Comparison of ENCODE assay signal across 8 cellular contexts in genomic region chr14:105247715-105248367, GRCh38. TPM values are rescaled to one million over a fixed set of nuclear protein-coding genes. Genes with fewer than 3 reads are reported as not detected.
DNase-seq lines count a peak whose midpoint lies in the region; ATAC-seq and TF ChIP-seq lines count a peak whose summit lies in the region.

No MANE protein-coding gene starts in this region.

- no peak for TF ChIP-seq CTCF in IMR-90 (conservative IDR thresholded peaks at IDR 0.05; ENCODE audit: low read depth, low read length)

- H3K9me1 ChIP-seq in IMR-90 (ENCODE audit: insufficient read depth, low read length) = peaks cover 15% of the 10 kb centered on the region; the same call in 1 of the 2 replicates

- CTCF ChIA-PET in IMR-90 (lab: Yijun Ruan, JAX) = interaction anchor here (0.5 kb wide), 1 partner anchor 427 kb away, joined by 3 read pairs; no protein-coding TSS in a partner anchor

- H3K4me3 Mint-ChIP-seq in natural killer cell treated with Interleukin-12 subunit alpha and Interleukin-12 subunit beta and Interleukin-15 and Interleukin-18, amount 100 ng/mL, for 72 hours = peak overlapping the region; percentile 84

- no peak overlapping the region for H2BK5ac ChIP-seq in IMR-90 (ENCODE audit: low read depth, low read length, poor library complexity, severe bottlenecking)

- peaks cover 47 to 71% of the 10 kb centered on the region in 2 experiments for H3K79me1 ChIP-seq in IMR-90 (ENCODE audit: low read depth in 1 of 2, low read length in 2 of 2)

- no peaks in the 10 kb centered on the region for H3K36me3 Mint-ChIP-seq in natural killer cell treated with Interleukin-12 subunit alpha and Interleukin-12 subunit beta and Interleukin-15 and Interleukin-18, amount 100 ng/mL, for 72 hours

- peak; percentile 7 for ATAC-seq in IMR-90 (ENCODE audit: low read depth)
- ATAC-seq in natural killer cell treated with Interleukin-12 subunit alpha and Interleukin-12 subunit beta and Interleukin-15 and Interleukin-18, amount 100 ng/mL, for 72 hours = peak in 1 of 2 donors; percentile 37
- no peak for ATAC-seq in HG02885 (IDR thresholded peaks at IDR 0.05; ENCODE audit: poor library complexity, unreplicated experiment)

- H3K27me3 ChIP-seq in IMR-90 (ENCODE audit: control insufficient read depth, insufficient read depth, low read length) (no peaks in the 10 kb centered on the region), ectodermal cell (ENCODE audit: control insufficient read depth, insufficient read depth, low read length, poor library complexity, severe bottlenecking) (peaks cover 5% of the 10 kb centered on the region)

- POLR2A ChIA-PET in IMR-90 (lab: Charles Lee; ENCODE audit: unreplicated experiment) = no interaction called here

- no peak for TF ChIP-seq POLR2A in IMR-90 (IDR thresholded peaks at IDR 0.05; ENCODE audit: low read depth, low read length)

- BruUV-seq in IMR-90 (replicated peaks; lab: Mats Ljungman, UMichigan) = no TSS peak

- dilution Hi-C loops in IMR-90 (cut with HindIII; ENCODE audit: low sequenced_read_pairs, unreplicated experiment) = no loop called here

- 63% methylated on average over 19 of the region's 42 CpGs; no CpG with 5 or more reads in 1 of the 2 experiments for WGBS in IMR-90 (ENCODE audit: extremely low coverage in 2 of 2, insufficient read length in 1 of 2), 2 experiments
- 46 to 48% methylated on average over 42 of the region's 42 CpGs for WGBS in ectodermal cell, 2 experiments

- no peak overlapping the region for H2BK15ac ChIP-seq in IMR-90 (ENCODE audit: low read depth, low read length)

- peak overlapping the region; percentile 90 for H2AFZ ChIP-seq in IMR-90 (replicated peaks; ENCODE audit: low read length, poor library complexity)

- H2AK5ac ChIP-seq in IMR-90 (ENCODE audit: low read depth, low read length) = peak overlapping the region; percentile 20; the same call in 1 of the 2 replicates

- peaks cover 17 to 28% of the 10 kb centered on the region in 2 donors for H3K4me1 Mint-ChIP-seq in natural killer cell treated with Interleukin-12 subunit alpha and Interleukin-12 subunit beta and Interleukin-15 and Interleukin-18, amount 100 ng/mL, for 72 hours (ENCODE audit: low read depth in 2 of 2)

- H3K4me1 ChIP-seq in IMR-90 (ENCODE audit: control insufficient read depth, insufficient read depth, low read length) (peaks cover 7% of the 10 kb centered on the region; the same call in 1 of the 2 replicates), ectodermal cell (ENCODE audit: control insufficient read depth, insufficient read depth, low read length) (peaks cover 6% of the 10 kb centered on the region)

- peak overlapping the region; percentile 89 for H3K4me3 ChIP-seq in IMR-90 (ENCODE audit: insufficient read depth, low read depth, low read length)
- peak overlapping the region; percentile 49 for H3K4me3 ChIP-seq in ectodermal cell (ENCODE audit: insufficient read depth, low read depth, low read length)

- DNase-seq in ELF-1 (ENCODE audit: low read depth, low spot score) (peak; percentile 73), IMR-90 (no peak), occipital lobe (lab: John Stamatoyannopoulos, UW) (no peak), NCI-H1092 treated with DMSO at 0.1 percent for 48 hours (lab: John Stamatoyannopoulos, UW) (no peak), RKO (ENCODE audit: low spot score) (no peak)
- DNase-seq in natural killer cell treated with Interleukin-12 subunit alpha and Interleukin-12 subunit beta and Interleukin-15 and Interleukin-18, amount 100 ng/mL, for 72 hours (ENCODE audit: low spot score) = no peak

- no peak overlapping the region for H3K18ac ChIP-seq in IMR-90 (ENCODE audit: low read depth, low read length)

- no peaks in the 10 kb centered on the region for H3K27me3 Mint-ChIP-seq in natural killer cell treated with Interleukin-12 subunit alpha and Interleukin-12 subunit beta and Interleukin-15 and Interleukin-18, amount 100 ng/mL, for 72 hours

- peak overlapping the region; percentile 80 for H3K9ac ChIP-seq in IMR-90 (ENCODE audit: low read depth, low read length)

- H3K4ac ChIP-seq in IMR-90 (ENCODE audit: low read depth, low read length) = peak overlapping the region; percentile 34

- H4K5ac ChIP-seq in IMR-90 (ENCODE audit: low read depth, low read length) = peak overlapping the region; percentile 39; the same call in 1 of the 2 replicates

- peaks cover 38% of the 10 kb centered on the region for H3K36me3 ChIP-seq in IMR-90 (ENCODE audit: control insufficient read depth, insufficient read depth, low read length)
- peaks cover 5% of the 10 kb centered on the region for H3K36me3 ChIP-seq in ectodermal cell (ENCODE audit: control insufficient read depth, insufficient read depth, low read length)

- no peak overlapping the region for H4K91ac ChIP-seq in IMR-90 (ENCODE audit: insufficient read depth, low read depth, low read length)

- peak overlapping the region; percentile 25 to 73; a peak in 2 of 4 replicates for H4K8ac ChIP-seq in IMR-90 (ENCODE audit: low read depth in 2 of 2, low read length in 2 of 2)

- peak overlapping the region; percentile 29; the same call in 1 of the 2 replicates for H3K14ac ChIP-seq in IMR-90 (replicated peaks; ENCODE audit: low read depth, low read length)

- peak overlapping the region; percentile 96 for H3K4me2 ChIP-seq in IMR-90 (ENCODE audit: low read depth, low read length)

- peak overlapping the region; percentile 73 for H2AK9ac ChIP-seq in IMR-90 (replicated peaks; ENCODE audit: low read depth, low read length, poor library complexity)

- H3K27ac ChIP-seq in IMR-90 (ENCODE audit: insufficient read depth, low read length) (peak overlapping the region; percentile 61), ectodermal cell (ENCODE audit: insufficient read depth, low read depth, low read length, poor library complexity, severe bottlenecking) (no peak overlapping the region)

- peak overlapping the region in 1 of 2 donors; percentile 55 for H3K27ac Mint-ChIP-seq in natural killer cell treated with Interleukin-12 subunit alpha and Interleukin-12 subunit beta and Interleukin-15 and Interleukin-18, amount 100 ng/mL, for 72 hours

- H3K9me3 ChIP-seq in IMR-90 (ENCODE audit: control insufficient read depth, insufficient read depth, low read length) (no peaks in the 10 kb centered on the region), ectodermal cell (ENCODE audit: control insufficient read depth, low read length) (no peaks in the 10 kb centered on the region)

- H3K23ac ChIP-seq in IMR-90 (ENCODE audit: low read depth, low read length) = no peak overlapping the region; the same call in 1 of the 2 replicates

- no peak overlapping the region for H2BK20ac ChIP-seq in IMR-90 (ENCODE audit: low read depth, low read length)

- no peaks in the 10 kb centered on the region for H3K9me3 Mint-ChIP-seq in natural killer cell treated with Interleukin-12 subunit alpha and Interleukin-12 subunit beta and Interleukin-15 and Interleukin-18, amount 100 ng/mL, for 72 hours

- intact Hi-C loops in IMR-90 (cut with micrococcal nuclease) = no loop called here

- H4K20me1 ChIP-seq in IMR-90 (ENCODE audit: insufficient read depth, low read length) = peaks cover 10% of the 10 kb centered on the region

- H2BK120ac ChIP-seq in IMR-90 (ENCODE audit: low read depth, low read length) = no peak overlapping the region

- H3K56ac ChIP-seq in IMR-90 (ENCODE audit: extremely low read depth, insufficient read depth, low read length) = peak overlapping the region; percentile 8; the same call in 1 of the 2 replicates

- in situ Hi-C loops in IMR-90 (cut with MboI; ENCODE audit: low sequenced_read_pairs) = no loop called here

- no peak for TF ChIP-seq RAD21 in IMR-90 (IDR thresholded peaks at IDR 0.05; ENCODE audit: low read length)

TF ChIP-seq in IMR-90, 13 proteins besides CTCF, POLR2A, EP300 and RAD21 (continues in another document):
- no peak for TF ChIP-seq MAZ (IDR thresholded peaks at IDR 0.05; ENCODE audit: borderline replicate concordance, low read depth, low read length)
- no peak for TF ChIP-seq USF2 (IDR thresholded peaks at IDR 0.05; ENCODE audit: low read depth, low read length)
- TF ChIP-seq NFE2L2 (IDR thresholded peaks at IDR 0.05; ENCODE audit: low read depth, low read length) = no peak
- no peak for TF ChIP-seq SMC3 (IDR thresholded peaks at IDR 0.05; ENCODE audit: low read depth, low read length)
- no peak for TF ChIP-seq CHD1 (IDR thresholded peaks at IDR 0.05; ENCODE audit: low read depth, low read length)
- no peak for TF ChIP-seq MAFK (IDR thresholded peaks at IDR 0.05; ENCODE audit: low read depth, low read length)
- TF ChIP-seq RCOR1 (IDR thresholded peaks at IDR 0.05; ENCODE audit: insufficient replicate concordance, low read length) = no peak
- TF ChIP-seq BHLHE40 (IDR thresholded peaks at IDR 0.05; ENCODE audit: low read depth, low read length) = no peak
- TF ChIP-seq RFX5 (IDR thresholded peaks at IDR 0.05; ENCODE audit: low read depth, low read length) = no peak
- no peak for TF ChIP-seq FOS (IDR thresholded peaks at IDR 0.05; ENCODE audit: low read depth, low read length)

RNA-seq across cellular contexts. Expression of gene BTBD6, which starts 0.5 kb away (rescaled TPM):
- total RNA-seq in IMR-90 (2012; rRNA removed) (31.4 and 43.9 TPM in 2 replicates), occipital lobe (45.4 TPM)
- 33.9 and 37.4 TPM in 2 replicates for polyA plus RNA-seq in IMR-90 (2012; rRNA removed)
- 41.8 and 43.5 TPM in 2 replicates for polyA plus RNA-seq in IMR-90 (2012; cell fraction: cytosol; rRNA removed)
- polyA plus RNA-seq in IMR-90 (2012; cell fraction: nucleus; rRNA removed; ENCODE audit: low replicate concordance) = 99.5 and 153 TPM in 2 replicates
- 23.5 TPM for polyA plus RNA-seq in ectodermal cell (2013, experiment 1 of 4)
- polyA plus RNA-seq in ectodermal cell (2013, experiment 2 of 4) = 24.1 TPM
- polyA plus RNA-seq in ectodermal cell (2013, experiment 3 of 4) = 19.3 TPM
- polyA plus RNA-seq in ectodermal cell (2013, experiment 4 of 4) = 18.6 TPM
- total RNA-seq in natural killer cell treated with Interleukin-12 subunit alpha and Interleukin-12 subunit beta and Interleukin-15 and Interleukin-18, amount 100 ng/mL, for 72 hours = 10 to 100 TPM; 42.3 to 52.9 TPM

RNA-seq across cellular contexts. Expression of gene BRF1, which starts 53.0 kb away (rescaled TPM):
- 12.4 and 13.3 TPM in 2 replicates for total RNA-seq in IMR-90 (2012; rRNA removed)
- polyA plus RNA-seq in IMR-90 (2012; rRNA removed) = 16.4 and 16.7 TPM in 2 replicates
- 13.5 and 19.0 TPM in 2 replicates for polyA plus RNA-seq in IMR-90 (2012; cell fraction: cytosol; rRNA removed)
- polyA plus RNA-seq in IMR-90 (2012; cell fraction: nucleus; rRNA removed; ENCODE audit: low replicate concordance) = 44.2 and 86.6 TPM in 2 replicates
- polyA plus RNA-seq in ectodermal cell (2013, experiment 1 of 4) = 27.3 TPM
- polyA plus RNA-seq in ectodermal cell (2013, experiment 2 of 4) = 29.6 TPM
- 25.8 TPM for polyA plus RNA-seq in ectodermal cell (2013, experiment 3 of 4)
- 27.4 TPM for polyA plus RNA-seq in ectodermal cell (2013, experiment 4 of 4)
- total RNA-seq in natural killer cell treated with Interleukin-12 subunit alpha and Interleukin-12 subunit beta and Interleukin-15 and Interleukin-18, amount 100 ng/mL, for 72 hours = 10 to 100 TPM; 43.4 to 76.5 TPM
- total RNA-seq in occipital lobe = 61.1 TPM
